Comparison of ENCODE assay signal across 16 cellular contexts in the genomic region with DNA sequence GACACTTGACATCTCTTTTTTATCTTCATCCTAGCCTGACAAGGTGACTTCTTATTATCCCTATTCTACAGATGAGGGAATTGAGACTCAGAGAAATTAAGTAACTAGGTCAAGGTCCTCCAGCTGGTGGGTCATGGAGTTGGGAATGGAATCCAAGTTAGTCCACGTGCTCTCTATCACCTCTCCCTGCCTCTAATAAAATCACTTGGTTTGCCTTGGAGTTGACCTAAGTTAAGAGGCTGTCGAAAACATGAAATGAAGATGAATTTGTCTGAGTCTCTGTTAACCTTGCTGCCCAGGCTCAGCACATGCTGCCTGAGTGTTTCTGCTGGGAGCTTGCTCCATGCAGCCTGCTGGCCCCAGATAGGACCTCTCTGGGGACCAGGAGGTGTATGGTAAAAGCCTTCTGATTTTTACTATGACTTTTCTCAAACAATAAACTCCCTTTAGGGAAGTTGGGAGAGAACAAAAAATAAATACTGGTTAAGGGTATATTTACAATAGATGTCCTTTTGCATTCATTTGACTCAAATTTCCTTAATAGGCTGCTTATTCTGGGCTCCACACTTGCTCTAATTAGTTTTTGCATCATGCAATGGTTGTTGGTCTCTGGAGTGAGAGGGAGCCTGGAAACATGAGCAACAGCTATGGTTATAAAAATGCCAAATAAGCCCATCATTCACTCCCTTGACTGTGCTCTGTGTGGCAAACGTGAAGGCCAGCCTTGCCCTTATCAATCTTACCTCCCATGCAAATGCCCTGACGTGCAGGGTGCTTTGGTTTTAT.
DNase-seq lines count a peak whose midpoint lies in the region; ATAC-seq, FAIRE-seq and TF ChIP-seq lines count a peak whose summit lies in the region.
"Had no signal": no experiment of that assay in that cellular context is flagged by ENCODE, and none has a peak within 500 bp of the region (broad histone marks: within the 10 kb centered on the region; RNA-seq: fewer than 3 reads in every experiment).

No MANE protein-coding gene starts in this region.

- TF ChIP-seq CTCF in BE2C (IDR thresholded peaks at IDR 0.05; ENCODE audit: low read depth, low read length) (no peak), HFFc6 (IDR thresholded peaks at IDR 0.05) (no peak), PC-3 (conservative IDR thresholded peaks at IDR 0.05; ENCODE audit: low read depth, low read length) (no peak), keratinocyte (optimal IDR thresholded peaks at IDR 0.05 in 1 of 3, IDR thresholded peaks at IDR 0.05 in 1 of 3, conservative IDR thresholded peaks at IDR 0.05 in 1 of 3; ENCODE audit: extremely low read depth in 1 of 3, insufficient read depth in 2 of 3, low read length in 3 of 3) (no peak)

- no peaks in the 10 kb centered on the region for H3K9me1 ChIP-seq in keratinocyte (ENCODE audit: control insufficient read depth, extremely low read depth, insufficient read depth, low read length)

- peak overlapping the region; percentile 19; the same call in 1 of the 2 replicates for H3K4me3 Mint-ChIP-seq in HFFc6
- H3K4me3 Mint-ChIP-seq: B cell; CD8-positive, alpha-beta memory T cell; H9 had no signal

- no peaks in the 10 kb centered on the region for H3K9me2 ChIP-seq in PC-3 (replicated peaks; ENCODE audit: low read length)

- POLR2A ChIA-PET in PC-3 (lab: Charles Lee; ENCODE audit: unreplicated experiment): no interaction called here

- no TSS peak for BruUV-seq in PC-3 (replicated peaks; lab: Mats Ljungman, UMichigan)

- peaks cover 2% of the 10 kb centered on the region; the same call in 1 of the 2 replicates for H3K27me3 Mint-ChIP-seq in HFFc6 (ENCODE audit: insufficient read depth)

- H3K9ac ChIP-seq in PC-3 (ENCODE audit: low read length) (no peak overlapping the region), keratinocyte (ENCODE audit: control insufficient read depth, extremely low read depth, insufficient read depth, low read length) (no peak overlapping the region)

- no peaks in the 10 kb centered on the region for H3F3A ChIP-seq in PC-3 (ENCODE audit: low read length, unreplicated experiment)

- peak; percentile 48; the same call in 1 of the 2 replicates for ATAC-seq in PC-3
- ATAC-seq in GM19397 (IDR thresholded peaks at IDR 0.05; ENCODE audit: unreplicated experiment): no peak

- intact Hi-C loops in PC-3 (cut with micrococcal nuclease): loop anchor here (1.0 to 2.0 kb wide), 2 partner anchors 13 to 51 kb away; no protein-coding TSS in a partner anchor

- no peaks in the 10 kb centered on the region for H3K36me3 ChIP-seq in BE2C
- H3K36me3 ChIP-seq in PC-3 (ENCODE audit: low read depth, low read length): no peaks in the 10 kb centered on the region
- no peaks in the 10 kb centered on the region for H3K36me3 ChIP-seq in keratinocyte (ENCODE audit: control insufficient read depth in 2 of 2, extremely low read depth in 1 of 2, insufficient read depth in 2 of 2, low read length in 2 of 2)

- H3K4me1 Mint-ChIP-seq in HFFc6 (ENCODE audit: low read depth): peaks cover 41% of the 10 kb centered on the region
- H3K4me1 Mint-ChIP-seq: B cell; CD8-positive, alpha-beta memory T cell had no signal

- H3K9me3 Mint-ChIP-seq in HFFc6: no peaks in the 10 kb centered on the region
- H3K9me3 Mint-ChIP-seq: CD8-positive, alpha-beta memory T cell; H9 had no signal

- CTCF ChIA-PET in PC-3 (lab: Charles Lee): no interaction called here

- DNase-seq in BE2C (peak; percentile 27), HFFc6 (no peak), PC-3 (no peak), keratinocyte (ENCODE audit: low read depth, low spot score) (no peak), HuH-7 (ENCODE audit: low spot score) (no peak), foreskin melanocyte (no peak)
- no peak for DNase-seq in activated CD4-positive, alpha-beta T cell treated with anti-CD3 and anti-CD28 coated beads for 4 hours
- DNase-seq: CD8-positive, alpha-beta memory T cell; DMS 273 treated with DMSO at 0.1 percent for 48 hours; H9; NCI-H2029 treated with DMSO at 0.1 percent for 48 hours; NCI-H82; T-helper 1 cell had no signal

- no peaks in the 10 kb centered on the region for H3K36me3 Mint-ChIP-seq in HFFc6 (ENCODE audit: low read depth)
- H3K36me3 Mint-ChIP-seq: CD8-positive, alpha-beta memory T cell had no signal

- H3K27me3 ChIP-seq in BE2C (no peaks in the 10 kb centered on the region; the same call in 1 of the 2 replicates), PC-3 (ENCODE audit: low read length) (no peaks in the 10 kb centered on the region), keratinocyte (ENCODE audit: control insufficient read depth, extremely low read depth, insufficient read depth, low read length) (peaks cover 32% of the 10 kb centered on the region)

- H3K9me3 ChIP-seq in BE2C (no peaks in the 10 kb centered on the region), PC-3 (ENCODE audit: low read length) (no peaks in the 10 kb centered on the region), keratinocyte (ENCODE audit: control insufficient read depth, low read depth, low read length) (no peaks in the 10 kb centered on the region)

- dilution Hi-C loops in keratinocyte (cut with MboI; ENCODE audit: extremely low pct_ligation_motif_present, low sequenced_read_pairs): no loop called here

- H3K27ac ChIP-seq in PC-3 (ENCODE audit: low read length): peak overlapping the region; percentile 9; the same call in 1 of the 2 replicates
- no peak overlapping the region for H3K27ac ChIP-seq in keratinocyte (ENCODE audit: control insufficient read depth, insufficient read depth, low read length)
- H3K27ac ChIP-seq: RWPE1 had no signal

- no peak for FAIRE-seq in keratinocyte (lab: Jason Lieb, UNC)

- H2AFZ ChIP-seq in PC-3 (ENCODE audit: low read length): peak overlapping the region; percentile 59
- H2AFZ ChIP-seq in keratinocyte (ENCODE audit: control insufficient read depth, low read length): no peak overlapping the region

- H3K4me3 ChIP-seq in BE2C (ENCODE audit: low read depth, low read length): no peak overlapping the region
- peak overlapping the region; percentile 61; the same call in 1 of the 2 replicates for H3K4me3 ChIP-seq in PC-3 (ENCODE audit: low read length)
- peak overlapping the region in 1 of 3 experiments; percentile 4 for H3K4me3 ChIP-seq in keratinocyte (ENCODE audit: control insufficient read depth in 2 of 3, extremely low read depth in 1 of 3, insufficient read depth in 2 of 3, low read depth in 1 of 3, low read length in 3 of 3)

- H4K20me1 ChIP-seq in PC-3 (ENCODE audit: low read length) (no peaks in the 10 kb centered on the region), keratinocyte (ENCODE audit: control insufficient read depth, extremely low read depth, insufficient read depth, low read length) (peaks cover 2% of the 10 kb centered on the region)

- H3K4me1 ChIP-seq in BE2C (no peaks in the 10 kb centered on the region), PC-3 (ENCODE audit: insufficient read depth, low read length) (peaks cover 27% of the 10 kb centered on the region), keratinocyte (ENCODE audit: control insufficient read depth, extremely low read depth, insufficient read depth, low read length) (peaks cover 19% of the 10 kb centered on the region)

- H3K27ac Mint-ChIP-seq in HFFc6: no peak overlapping the region; the same call in 1 of the 2 replicates
- H3K27ac Mint-ChIP-seq: B cell; CD8-positive, alpha-beta memory T cell; H9 had no signal

- H3K79me2 ChIP-seq in PC-3 (ENCODE audit: low read length) (no peaks in the 10 kb centered on the region), keratinocyte (ENCODE audit: control insufficient read depth, insufficient read depth, low read length) (no peaks in the 10 kb centered on the region)

- H3K4me2 ChIP-seq in PC-3 (ENCODE audit: low read length): peak overlapping the region; percentile 84
- H3K4me2 ChIP-seq in keratinocyte (ENCODE audit: control insufficient read depth, extremely low read depth, insufficient read depth, low read depth, low read length): peak overlapping the region; percentile 61
